Comparison of ENCODE assay signal across 8 cellular contexts in the genomic region with DNA sequence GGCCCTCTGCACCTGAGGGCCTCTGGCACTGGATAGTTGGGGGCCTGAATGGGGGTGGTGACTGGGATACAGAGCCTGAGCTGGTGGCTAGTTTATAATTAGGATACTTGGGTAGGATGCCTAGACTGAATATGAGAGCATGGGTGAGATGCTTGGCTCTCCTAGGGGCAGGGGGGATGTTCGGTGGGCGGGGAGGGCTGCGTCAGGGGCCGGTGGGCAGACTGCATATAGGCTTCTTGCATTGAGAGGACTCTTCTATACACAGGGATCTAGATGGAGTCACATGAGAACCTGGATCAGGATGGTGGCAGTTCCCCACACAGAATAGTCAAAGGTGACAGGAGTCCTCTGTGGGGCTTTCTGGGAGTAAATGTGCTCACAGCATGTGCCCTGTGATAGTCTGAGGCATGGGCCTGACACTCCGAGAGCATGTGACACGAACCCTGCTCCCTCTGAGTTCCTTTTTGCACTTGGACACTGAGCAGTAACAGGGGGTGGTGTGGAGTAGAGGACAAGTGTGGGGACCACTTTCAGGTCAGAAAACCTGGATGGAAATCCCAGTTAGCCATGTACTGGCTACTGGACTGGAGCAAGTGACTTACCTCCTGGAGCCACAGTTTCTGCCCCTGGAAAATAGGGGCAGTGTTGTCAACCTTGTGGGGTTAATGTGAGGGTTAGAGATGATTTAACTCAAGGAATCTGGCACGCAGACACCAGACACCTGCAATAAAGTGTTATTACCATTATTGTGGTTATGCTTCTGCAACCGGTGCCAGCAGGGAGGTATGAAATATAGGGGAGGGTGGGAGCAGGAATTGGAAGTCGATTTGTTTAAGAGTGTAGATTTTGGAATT. TPM values are rescaled to one million over a fixed set of nuclear protein-coding genes. Genes with fewer than 3 reads are reported as not detected.
DNase-seq lines count a peak whose midpoint lies in the region; ATAC-seq and TF ChIP-seq lines count a peak whose summit lies in the region.

No MANE protein-coding gene starts in this region.

- H3K27ac Mint-ChIP-seq in dendritic cell treated with granulocyte-macrophage colony-stimulating factor and Interleukin-4, amounts not matched to agents 40 ng/mL and 50 ng/mL, for 4 days = peak overlapping the region; percentile 97
- peak overlapping the region; percentile 93 to 98 (median 98) for H3K27ac Mint-ChIP-seq in nephron

- H3K27me3 Mint-ChIP-seq in dendritic cell treated with granulocyte-macrophage colony-stimulating factor and Interleukin-4, amounts not matched to agents 40 ng/mL and 50 ng/mL, for 4 days = no peaks in the 10 kb centered on the region
- H3K27me3 Mint-ChIP-seq in nephron (ENCODE audit: low read depth) = no peaks in the 10 kb centered on the region

- peaks cover 9% of the 10 kb centered on the region; the same call in 1 of the 2 replicates for H3F3A ChIP-seq in MM.1S (ENCODE audit: insufficient read depth, low read length)

- in situ Hi-C loops in KBM-7 (cut with MboI; ENCODE audit: low pct_unique_long_range_greater_than_20kb, low sequenced_read_pairs) = no loop called here

- H3K79me2 ChIP-seq in MM.1S (ENCODE audit: low read length) = peaks cover 79% of the 10 kb centered on the region

- peaks cover 60% of the 10 kb centered on the region for H3K36me3 Mint-ChIP-seq in dendritic cell treated with granulocyte-macrophage colony-stimulating factor and Interleukin-4, amounts not matched to agents 40 ng/mL and 50 ng/mL, for 4 days (ENCODE audit: low read depth)
- peaks cover 10% of the 10 kb centered on the region for H3K36me3 Mint-ChIP-seq in nephron (ENCODE audit: low read depth)

- no peaks in the 10 kb centered on the region for H3K9me3 ChIP-seq in MM.1S (replicated peaks; ENCODE audit: insufficient read depth, low read length)

- H3K4me2 ChIP-seq in MM.1S (ENCODE audit: low read depth, low read length) = peak overlapping the region; percentile 76

- H3K4me1 Mint-ChIP-seq in dendritic cell treated with granulocyte-macrophage colony-stimulating factor and Interleukin-4, amounts not matched to agents 40 ng/mL and 50 ng/mL, for 4 days (ENCODE audit: low read depth) = peaks cover 80% of the 10 kb centered on the region
- H3K4me1 Mint-ChIP-seq in nephron = peaks cover 67% of the 10 kb centered on the region

- peak overlapping the region; percentile 97 for H3K4me3 Mint-ChIP-seq in dendritic cell treated with granulocyte-macrophage colony-stimulating factor and Interleukin-4, amounts not matched to agents 40 ng/mL and 50 ng/mL, for 4 days
- peak overlapping the region; percentile 91 to 94 (median 93) for H3K4me3 Mint-ChIP-seq in nephron

- H3K36me3 ChIP-seq in BJ (ENCODE audit: control insufficient read depth, insufficient read depth, low read length) (no peaks in the 10 kb centered on the region), MM.1S (replicated peaks; ENCODE audit: insufficient read depth, low read length) (no peaks in the 10 kb centered on the region)

- H2AFZ ChIP-seq in MM.1S (ENCODE audit: low read length) = no peak overlapping the region

- H3K4me3 ChIP-seq in BJ (ENCODE audit: low read depth, low read length) (peak overlapping the region; percentile 94), MM.1S (ENCODE audit: low read length) (peak overlapping the region; percentile 99; the same call in 1 of the 2 replicates)

- H3K9me2 ChIP-seq in MM.1S (replicated peaks; ENCODE audit: insufficient read depth, low read length) = no peaks in the 10 kb centered on the region

- POLR2A ChIA-PET in BJ (lab: Charles Lee) = no interaction called here

- TF ChIP-seq CTCF in BJ (IDR thresholded peaks at IDR 0.05; ENCODE audit: insufficient read depth, low read depth, low read length) (no peak), MM.1S (IDR thresholded peaks at IDR 0.05; ENCODE audit: low read length) (no peak), nephron (IDR thresholded peaks at IDR 0.05; ENCODE audit: unreplicated experiment in 3 of 3) (no peak)

- CTCF ChIA-PET in BJ (lab: Yijun Ruan, JAX) = no interaction called here

- peaks cover 34% of the 10 kb centered on the region for H3K4me1 ChIP-seq in MM.1S (ENCODE audit: low read length)

- no peak for ATAC-seq in GM19455 (IDR thresholded peaks at IDR 0.05; ENCODE audit: unreplicated experiment)
- no peak for ATAC-seq in GM18867 (IDR thresholded peaks at IDR 0.05; ENCODE audit: unreplicated experiment)

- no peaks in the 10 kb centered on the region for H3K27me3 ChIP-seq in BJ (ENCODE audit: control insufficient read depth, insufficient read depth, low read length)
- H3K27me3 ChIP-seq in MM.1S (replicated peaks; ENCODE audit: insufficient read depth, low read length) = no peaks in the 10 kb centered on the region

- intact Hi-C loops in dendritic cell treated with granulocyte-macrophage colony-stimulating factor and Interleukin-4, amounts not matched to agents 40 ng/mL and 50 ng/mL, for 4 days (cut with micrococcal nuclease) = no loop called here

- peak overlapping the region; percentile 91; the same call in 1 of the 2 replicates for H3K9ac ChIP-seq in MM.1S (ENCODE audit: low read length)

- no peaks in the 10 kb centered on the region for H3K9me3 Mint-ChIP-seq in dendritic cell treated with granulocyte-macrophage colony-stimulating factor and Interleukin-4, amounts not matched to agents 40 ng/mL and 50 ng/mL, for 4 days
- no peaks in the 10 kb centered on the region for H3K9me3 Mint-ChIP-seq in nephron

- no peaks in the 10 kb centered on the region for H4K20me1 ChIP-seq in MM.1S (ENCODE audit: insufficient read depth, low read length)

- H3K27ac ChIP-seq in MM.1S (ENCODE audit: low read length) = no peak overlapping the region

- DNase-seq in BJ (ENCODE audit: low read depth) = no peak
- DNase-seq in MM.1S = no peak
- DNase-seq in SIG-M5 (lab: John Stamatoyannopoulos, UW) = no peak
- no peak for DNase-seq in KBM-7

RNA-seq across cellular contexts. Expression of a gene that starts 2.2 kb away (rescaled TPM):
- 20.7 and 33.7 TPM in 2 replicates for polyA plus RNA-seq in BJ (2011; rRNA removed)
- polyA minus RNA-seq in BJ (2011; rRNA and poly(A)+ RNA removed) = 31.7 and 38.6 TPM in 2 replicates

RNA-seq across cellular contexts. Expression of a gene that starts 8.9 kb away (rescaled TPM):
- 65.4 and 95.8 TPM in 2 replicates for polyA plus RNA-seq in BJ (2011; rRNA removed)
- 13.6 and 19.6 TPM in 2 replicates for polyA minus RNA-seq in BJ (2011; rRNA and poly(A)+ RNA removed)

RNA-seq across cellular contexts. Expression of a gene that starts 33.2 kb away (rescaled TPM):
- polyA plus RNA-seq in BJ (2011; rRNA removed) = 6.0 and 6.8 TPM in 2 replicates
- 2.6 and 6.4 TPM in 2 replicates for polyA minus RNA-seq in BJ (2011; rRNA and poly(A)+ RNA removed)
